ENCODE assay signal across 29 cellular contexts in the genomic region with DNA sequence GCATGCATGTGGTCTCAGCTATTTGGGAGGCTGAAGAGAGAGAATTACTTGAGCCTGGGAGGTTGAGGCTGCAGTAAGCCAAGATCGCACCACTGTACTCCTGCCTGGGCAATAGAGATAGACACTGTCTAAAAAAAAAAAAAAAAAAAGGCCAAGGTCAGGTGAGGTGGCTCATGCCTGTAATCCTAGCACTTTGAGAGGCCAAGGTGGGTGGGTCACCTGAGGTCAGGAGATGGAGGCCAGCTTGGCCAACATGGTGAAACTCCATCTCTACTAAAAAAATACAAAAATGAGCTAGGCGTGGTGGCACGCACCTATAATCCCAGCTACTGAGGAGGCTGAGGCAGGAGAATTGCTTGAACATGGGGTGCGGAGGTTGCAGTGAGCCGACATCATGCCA. TPM values are rescaled to one million over a fixed set of nuclear protein-coding genes. Genes with fewer than 3 reads are reported as not detected.
"Had no signal": no experiment of that assay in that cellular context is flagged by ENCODE, and none has a peak within 500 bp of the region (broad histone marks: within the 10 kb centered on the region; RNA-seq: fewer than 3 reads in every experiment).

No MANE protein-coding gene starts in this region.

- H3K36me3 ChIP-seq: colonic mucosa, esophagus muscularis mucosa, esophagus squamous epithelium, gastrocnemius medialis, gastroesophageal sphincter, heart left ventricle, heart right ventricle had no signal

- ATAC-seq: effector memory CD8-positive, alpha-beta T cell; esophagus mucosa; foreskin keratinocyte; gastrocnemius medialis; gastroesophageal sphincter; heart left ventricle; heart right ventricle had no signal

- H3K4me1 ChIP-seq: colonic mucosa, esophagus muscularis mucosa, foreskin keratinocyte, gastrocnemius medialis, gastroesophageal sphincter, heart right ventricle had no signal

- DNase-seq: colonic mucosa; cortex of kidney; dermis blood vessel endothelial cell; dorsolateral prefrontal cortex; effector CD4-positive, alpha-beta T cell; effector CD8-positive, alpha-beta T cell; effector memory CD4-positive, alpha-beta T cell; effector memory CD8-positive, alpha-beta T cell; endodermal cell; erythroblast; esophagus squamous epithelium; foreskin fibroblast; foreskin keratinocyte; foreskin melanocyte; gastrocnemius medialis; glutamatergic neuron; head of caudate nucleus; heart left ventricle; heart right ventricle had no signal

- FAIRE-seq: colon, endometrium, endothelial cell of umbilical vein, frontal cortex had no signal

- H3K27ac ChIP-seq: colonic mucosa, coronary artery, dorsolateral prefrontal cortex, epithelial cell of prostate, esophagus muscularis mucosa, esophagus squamous epithelium, foreskin keratinocyte, gastrocnemius medialis, gastroesophageal sphincter, heart left ventricle, heart right ventricle had no signal

- H3K4me3 ChIP-seq: colonic mucosa, coronary artery, dorsolateral prefrontal cortex, esophagus muscularis mucosa, esophagus squamous epithelium, gastrocnemius medialis, gastroesophageal sphincter, heart left ventricle, heart right ventricle had no signal

- H3K9me3 ChIP-seq: colonic mucosa, esophagus squamous epithelium, gastrocnemius medialis, gastroesophageal sphincter, heart left ventricle had no signal

- H3K27me3 ChIP-seq: colonic mucosa, dorsolateral prefrontal cortex, esophagus muscularis mucosa, esophagus squamous epithelium, foreskin keratinocyte, gastrocnemius medialis, gastroesophageal sphincter, heart left ventricle, heart right ventricle had no signal

RNA-seq across cellular contexts. Expression of gene GDPD3, which starts 41.9 kb away (rescaled TPM):
- total RNA-seq: epithelial cell of proximal tubule had no signal
